8 cellular contexts compared by ENCODE assay signal in genomic region chr1:47089356-47089755, GRCh38. TPM values are rescaled to one million over a fixed set of nuclear protein-coding genes. Genes with fewer than 3 reads are reported as not detected.
DNase-seq lines count a peak whose midpoint lies in the region; ATAC-seq, FAIRE-seq and TF ChIP-seq lines count a peak whose summit lies in the region.
"Not testable (repeated sequence)": the region's sequence is repeated elsewhere in the genome, so short reads cannot be mapped to it uniquely, and the experiment has no call there.

No MANE protein-coding gene starts in this region.

- H3K4me3 ChIP-seq in body of pancreas: not testable (repeated sequence)

- not testable (repeated sequence) for H3K36me3 ChIP-seq in body of pancreas (replicated peaks in 1 of 2; ENCODE audit: insufficient read depth in 1 of 2, low read depth in 2 of 2)

- not testable (repeated sequence) for H3K27me3 Mint-ChIP-seq in glutamatergic neuron (ENCODE audit: unreplicated experiment); nephron (ENCODE audit: low read depth)

- not testable (repeated sequence) for H3K36me3 Mint-ChIP-seq in glutamatergic neuron (ENCODE audit: unreplicated experiment); nephron (ENCODE audit: low read depth)

- not testable (repeated sequence) for H3K4me3 Mint-ChIP-seq in glutamatergic neuron (ENCODE audit: unreplicated experiment); nephron

- peak; percentile 75 for FAIRE-seq in D721Med (lab: Jason Lieb, UNC)

- H3K4me1 ChIP-seq in body of pancreas: not testable (repeated sequence)

- ATAC-seq in HG03159 (IDR thresholded peaks at IDR 0.05; ENCODE audit: unreplicated experiment): peak; percentile 60
- not testable (repeated sequence) for ATAC-seq in body of pancreas

- intact Hi-C loops in body of pancreas (cut with DNase I): not testable (repeated sequence)

- WGBS in body of pancreas, 2 donors: 0 to 3% methylated on average over 3 of the region's 3 CpGs

- H3K27ac ChIP-seq in VCaP, body of pancreas: not testable (repeated sequence)

- H3K9me3 ChIP-seq in body of pancreas: not testable (repeated sequence)

- H3K9me3 Mint-ChIP-seq in glutamatergic neuron (ENCODE audit: unreplicated experiment); nephron: not testable (repeated sequence)

- not testable (repeated sequence) for H3K27ac Mint-ChIP-seq in glutamatergic neuron (ENCODE audit: unreplicated experiment); nephron

- H3K4me1 Mint-ChIP-seq in glutamatergic neuron (ENCODE audit: low read depth, unreplicated experiment); nephron: not testable (repeated sequence)

- not testable (repeated sequence) for H3K27me3 ChIP-seq in body of pancreas

- peak; percentile 56 for TF ChIP-seq CTCF in D721Med (IDR thresholded peaks at IDR 0.05; ENCODE audit: insufficient read depth, missing control alignments)
- TF ChIP-seq CTCF in VCaP (conservative IDR thresholded peaks at IDR 0.05): peak; percentile 72
- peak in 6 of 7 experiments; percentile 37 to 60 (median 52) for TF ChIP-seq CTCF in body of pancreas (IDR thresholded peaks at IDR 0.05)
- TF ChIP-seq CTCF in glutamatergic neuron (IDR thresholded peaks at IDR 0.05; ENCODE audit: partially characterized antibody, unreplicated experiment): peak; percentile 76
- TF ChIP-seq CTCF in nephron (IDR thresholded peaks at IDR 0.05; ENCODE audit: unreplicated experiment in 3 of 3): peak; percentile 47 to 68 (median 53)

- not testable (repeated sequence) for TF ChIP-seq POLR2A in body of pancreas (IDR thresholded peaks at IDR 0.05)

- DNase-seq in D721Med (ENCODE audit: insufficient read length, low spot score): not testable (repeated sequence)
- peak; percentile 16 for DNase-seq in NCI-H460 (ENCODE audit: extremely low read depth, low read depth)
- DNase-seq in body of pancreas: peak; percentile 39 to 52 (median 46)
- DNase-seq in glutamatergic neuron: peak; percentile 34
- peak; percentile 37 for DNase-seq in superior temporal gyrus (ENCODE audit: extremely low spot score)

RNA-seq across cellular contexts. Expression of gene CYP4Z1, which starts 22.3 kb away (rescaled TPM):
- total RNA-seq in NCI-H460 (2014; rRNA removed; shearing (Covaris generic)): not detected in 2 replicates
- not detected in 2 replicates for polyA plus RNA-seq in NCI-H460 (2014; cell fraction: nucleus; rRNA removed)
- total RNA-seq in body of pancreas (1 to 10 TPM in 1 of 2 donors, under 1 TPM in 1; 0.52 to 2.3 TPM), glutamatergic neuron (ENCODE audit: unreplicated experiment) (not detected)

RNA-seq across cellular contexts. Expression of gene CYP4A22, which starts 47.9 kb away (rescaled TPM):
- not detected in 2 replicates for total RNA-seq in NCI-H460 (2014; rRNA removed; shearing (Covaris generic))
- polyA plus RNA-seq in NCI-H460 (2014; cell fraction: nucleus; rRNA removed): not detected in 2 replicates
- total RNA-seq in body of pancreas (not detected), glutamatergic neuron (ENCODE audit: unreplicated experiment) (0.17 TPM)
